In the genomic region with DNA sequence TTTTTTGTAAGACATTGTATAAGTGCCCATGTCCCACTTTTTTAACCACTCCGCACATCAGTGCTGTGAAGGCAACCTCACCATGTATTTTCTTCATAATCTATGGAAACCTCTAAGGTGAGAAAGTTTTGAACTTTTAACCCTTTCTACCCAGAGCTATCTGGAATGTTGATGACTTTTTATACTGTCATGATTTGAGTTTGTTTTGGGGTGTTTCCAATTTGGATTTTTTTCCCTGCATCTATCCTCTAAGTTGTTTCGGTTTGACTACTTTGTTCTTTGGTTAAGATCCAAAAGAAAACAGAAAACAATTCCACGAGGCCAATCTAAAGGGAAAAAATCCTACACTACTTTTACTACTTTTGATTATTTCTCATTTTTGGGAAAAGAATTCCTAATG, we compare ENCODE assay signal across 24 cellular contexts.
DNase-seq lines count a peak whose midpoint lies in the region; ATAC-seq, FAIRE-seq and TF ChIP-seq lines count a peak whose summit lies in the region.
"Had no signal": no experiment of that assay in that cellular context is flagged by ENCODE, and none has a peak within 500 bp of the region (broad histone marks: within the 10 kb centered on the region; RNA-seq: fewer than 3 reads in every experiment).

No MANE protein-coding gene starts in this region.

- intact Hi-C loops in endothelial cell of umbilical vein (cut with micrococcal nuclease), result no loop called here

- dilution Hi-C loops in endothelial cell of umbilical vein (cut with MboI; ENCODE audit: extremely low pct_ligation_motif_present, low sequenced_read_pairs), result no loop called here

- POLR2A ChIA-PET in T-cell (lab: Charles Lee) (no interaction called here), endothelial cell of umbilical vein (lab: Charles Lee) (no interaction called here)

- H3K4me1 Mint-ChIP-seq in activated T-cell treated with anti-CD3 and anti-CD28 coated beads, Interleukin-2, amount 50 U/mL, for 72 hours (ENCODE audit: low read depth), result peaks cover 41% of the 10 kb centered on the region
- H3K4me1 Mint-ChIP-seq in T-cell, result peaks cover 46 to 63% (median 55%) of the 10 kb centered on the region in 3 donors
- H3K4me1 Mint-ChIP-seq in stimulated activated effector memory CD8-positive, alpha-beta T cell treated with anti-CD3 and anti-CD28 coated beads, Interleukin-12 subunit alpha, Interleukin-12 subunit beta, amount 100 ng/mL, for 72 hours, result peaks cover 32% of the 10 kb centered on the region

- H3K4me2 ChIP-seq in endothelial cell of umbilical vein (ENCODE audit: insufficient read depth, low read length), result no peak overlapping the region
- H3K4me2 ChIP-seq: hepatocyte had no signal

- ATAC-seq in activated T-cell treated with anti-CD3 and anti-CD28 coated beads, Interleukin-2, amount 50 U/mL, for 72 hours (replicated peaks in 1 of 2), result no peak
- ATAC-seq in T-cell (replicated peaks in 1 of 4), result no peak
- no peak for ATAC-seq in stimulated activated effector memory CD8-positive, alpha-beta T cell treated with anti-CD3 and anti-CD28 coated beads, Interleukin-12 subunit alpha, Interleukin-12 subunit beta, amount 100 ng/mL, for 72 hours
- ATAC-seq: PC-3 had no signal

- H3K4me3 Mint-ChIP-seq in activated T-cell treated with anti-CD3 and anti-CD28 coated beads, Interleukin-2, amount 50 U/mL, for 72 hours, result no peak overlapping the region
- no peak overlapping the region for H3K4me3 Mint-ChIP-seq in T-cell
- no peak overlapping the region for H3K4me3 Mint-ChIP-seq in stimulated activated effector memory CD8-positive, alpha-beta T cell treated with anti-CD3 and anti-CD28 coated beads, Interleukin-12 subunit alpha, Interleukin-12 subunit beta, amount 100 ng/mL, for 72 hours
- H3K4me3 Mint-ChIP-seq: CD14-positive monocyte, nephron progenitor cell had no signal

- peaks cover 4% of the 10 kb centered on the region for H3K4me1 ChIP-seq in endothelial cell of umbilical vein (ENCODE audit: control insufficient read depth, extremely low read depth, insufficient read depth, low read length)
- no peaks in the 10 kb centered on the region for H3K4me1 ChIP-seq in BE2C

- no peaks in the 10 kb centered on the region for H3K9me3 ChIP-seq in endothelial cell of umbilical vein (replicated peaks; ENCODE audit: control insufficient read depth, insufficient read depth, low read length)
- no peaks in the 10 kb centered on the region for H3K9me3 ChIP-seq in BE2C
- H3K9me3 ChIP-seq: SJSA1, spleen, thyroid gland had no signal

- no peak overlapping the region for H2AFZ ChIP-seq in endothelial cell of umbilical vein (ENCODE audit: low read depth, low read length)
- H2AFZ ChIP-seq: hepatocyte had no signal

- BruUV-seq in endothelial cell of umbilical vein (replicated peaks; lab: Mats Ljungman, UMichigan), result no TSS peak

- FAIRE-seq in endothelial cell of umbilical vein (lab: Jason Lieb, UNC), result no peak
- FAIRE-seq: HTR-8/SVneo, keratinocyte had no signal

- no peaks in the 10 kb centered on the region for H3K79me2 ChIP-seq in endothelial cell of umbilical vein (ENCODE audit: control insufficient read depth, insufficient read depth, low read length)
- H3K79me2 ChIP-seq: hepatocyte had no signal

- TF ChIP-seq CTCF in endothelial cell of umbilical vein (IDR thresholded peaks at IDR 0.05; ENCODE audit: extremely low read depth in 1 of 2, insufficient read depth in 1 of 2, low read depth in 1 of 2, low read length in 2 of 2) (no peak), BE2C (IDR thresholded peaks at IDR 0.05; ENCODE audit: low read depth, low read length) (no peak)

- H3K36me3 ChIP-seq in endothelial cell of umbilical vein (ENCODE audit: control insufficient read depth in 2 of 2, extremely low read depth in 1 of 2, insufficient read depth in 2 of 2, low read length in 2 of 2) (no peaks in the 10 kb centered on the region), BE2C (no peaks in the 10 kb centered on the region)
- H3K36me3 ChIP-seq: SJSA1, thyroid gland had no signal

- CTCF ChIA-PET in T-cell (lab: Charles Lee), result interaction anchor here in 1 of 2 donors (0.7 kb wide), 1 partner anchor 113 kb away, joined by 9 read pairs; no protein-coding TSS in a partner anchor
- CTCF ChIA-PET in endothelial cell of umbilical vein (lab: Charles Lee), result no interaction called here

- H3K36me3 Mint-ChIP-seq in activated T-cell treated with anti-CD3 and anti-CD28 coated beads, Interleukin-2, amount 50 U/mL, for 72 hours (ENCODE audit: insufficient read depth in 2 of 2), result peaks cover 11 to 20% of the 10 kb centered on the region in 2 donors
- peaks cover 58% of the 10 kb centered on the region for H3K36me3 Mint-ChIP-seq in T-cell
- peaks cover 2% of the 10 kb centered on the region for H3K36me3 Mint-ChIP-seq in stimulated activated effector memory CD8-positive, alpha-beta T cell treated with anti-CD3 and anti-CD28 coated beads, Interleukin-12 subunit alpha, Interleukin-12 subunit beta, amount 100 ng/mL, for 72 hours

- H3K4me3 ChIP-seq in endothelial cell of umbilical vein (replicated peaks in 1 of 3; ENCODE audit: insufficient read depth in 1 of 3, low read depth in 1 of 3, low read length in 3 of 3) (no peak overlapping the region), BE2C (ENCODE audit: low read depth, low read length) (no peak overlapping the region)
- H3K4me3 ChIP-seq: hepatocyte, SJSA1, spleen, thyroid gland had no signal

- no peaks in the 10 kb centered on the region for H3K27me3 Mint-ChIP-seq in activated T-cell treated with anti-CD3 and anti-CD28 coated beads, Interleukin-2, amount 50 U/mL, for 72 hours (ENCODE audit: low read depth)
- no peaks in the 10 kb centered on the region for H3K27me3 Mint-ChIP-seq in T-cell

- H3K27ac ChIP-seq in endothelial cell of umbilical vein (ENCODE audit: insufficient read depth, low read depth, low read length), result no peak overlapping the region
- H3K27ac ChIP-seq: hepatocyte, spleen, thyroid gland had no signal

- no peak for DNase-seq in activated T-cell treated with anti-CD3 and anti-CD28 coated beads, Interleukin-2, amount 50 U/mL, for 72 hours
- no peak for DNase-seq in activated T-cell treated with anti-CD3 and anti-CD28 coated beads, Interleukin-2, amount 50 U/mL, for 48 hours
- no peak for DNase-seq in T-cell
- DNase-seq in endothelial cell of umbilical vein (ENCODE audit: low read depth, low spot score), result peak; percentile 48
- no peak for DNase-seq in stimulated activated effector memory CD8-positive, alpha-beta T cell treated with anti-CD3 and anti-CD28 coated beads, Interleukin-12 subunit alpha, Interleukin-12 subunit beta, amount 100 ng/mL, for 72 hours (ENCODE audit: low spot score in 2 of 2)
- no peak for DNase-seq in iPS-NIHi7 (ENCODE audit: extremely low spot score)
- no peak for DNase-seq in pons (ENCODE audit: low spot score)
- no peak for DNase-seq in BE2C
- DNase-seq: activated CD4-positive, CD25-positive, alpha-beta regulatory T cell; effector CD4-positive, alpha-beta T cell; mesendoderm; NCI-H1417; NCI-H2171; NCI-H82; nephron progenitor cell; PC-3; spleen; thyroid gland had no signal

- H3K27me3 ChIP-seq in endothelial cell of umbilical vein (ENCODE audit: control insufficient read depth in 2 of 2, insufficient read depth in 2 of 2, low read length in 2 of 2) (no peaks in the 10 kb centered on the region), BE2C (peaks cover 2% of the 10 kb centered on the region; the same call in 1 of the 2 replicates)
- H3K27me3 ChIP-seq: hepatocyte, SJSA1, spleen, thyroid gland had no signal

- no peaks in the 10 kb centered on the region for H3K9me3 Mint-ChIP-seq in activated T-cell treated with anti-CD3 and anti-CD28 coated beads, Interleukin-2, amount 50 U/mL, for 72 hours
- H3K9me3 Mint-ChIP-seq in T-cell, result no peaks in the 10 kb centered on the region
- H3K9me3 Mint-ChIP-seq in stimulated activated effector memory CD8-positive, alpha-beta T cell treated with anti-CD3 and anti-CD28 coated beads, Interleukin-12 subunit alpha, Interleukin-12 subunit beta, amount 100 ng/mL, for 72 hours, result no peaks in the 10 kb centered on the region
- H3K9me3 Mint-ChIP-seq: nephron progenitor cell had no signal

- H3K27ac Mint-ChIP-seq in activated T-cell treated with anti-CD3 and anti-CD28 coated beads, Interleukin-2, amount 50 U/mL, for 72 hours, result peak overlapping the region; percentile 73
- peak overlapping the region; percentile 20 to 90 for H3K27ac Mint-ChIP-seq in T-cell
- peak overlapping the region; percentile 83 for H3K27ac Mint-ChIP-seq in stimulated activated effector memory CD8-positive, alpha-beta T cell treated with anti-CD3 and anti-CD28 coated beads, Interleukin-12 subunit alpha, Interleukin-12 subunit beta, amount 100 ng/mL, for 72 hours
- H3K27ac Mint-ChIP-seq: nephron progenitor cell, progenitor cell of endocrine pancreas had no signal

- H3K9me1 ChIP-seq in endothelial cell of umbilical vein (replicated peaks; ENCODE audit: control insufficient read depth, extremely low read depth, insufficient read depth, low read length), result no peaks in the 10 kb centered on the region

- H3K9ac ChIP-seq in endothelial cell of umbilical vein (replicated peaks; ENCODE audit: extremely low read depth, insufficient read depth, low read length), result no peak overlapping the region

- no peaks in the 10 kb centered on the region for H4K20me1 ChIP-seq in endothelial cell of umbilical vein (replicated peaks; ENCODE audit: control insufficient read depth, extremely low read depth, insufficient read depth, low read length)

- TF ChIP-seq POLR2A in endothelial cell of umbilical vein (IDR thresholded peaks at IDR 0.05; ENCODE audit: low read depth, low read length), result no peak

TF ChIP-seq in endothelial cell of umbilical vein, 7 proteins besides CTCF, POLR2A, EP300 and RAD21:
- TF ChIP-seq POLR2AphosphoS5 (IDR thresholded peaks at IDR 0.05; ENCODE audit: insufficient read depth, low read depth, low read length) (no peak), FOS (IDR thresholded peaks at IDR 0.05; ENCODE audit: borderline replicate concordance, insufficient read depth, low read length) (no peak), JUN (IDR thresholded peaks at IDR 0.05; ENCODE audit: borderline replicate concordance, insufficient read depth, insufficient read length, low read depth) (no peak), GATA2 (IDR thresholded peaks at IDR 0.05; ENCODE audit: insufficient read depth, insufficient read length, low read depth, low read length) (no peak), EZH2 (IDR thresholded peaks at IDR 0.05; ENCODE audit: borderline replicate concordance, low read depth, low read length, severe bottlenecking) (no peak), MYC (IDR thresholded peaks at IDR 0.05; ENCODE audit: low read depth, low read length) (no peak)
- TF ChIP-seq, protein P1, sequence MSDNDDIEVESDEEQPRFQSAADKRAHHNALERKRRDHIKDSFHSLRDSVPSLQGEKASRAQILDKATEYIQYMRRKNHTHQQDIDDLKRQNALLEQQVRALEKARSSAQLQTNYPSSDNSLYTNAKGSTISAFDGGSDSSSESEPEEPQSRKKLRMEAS (IDR thresholded peaks at IDR 0.05; ENCODE audit: insufficient read depth, insufficient read length), result no peak
